ENCODE assay signal across 18 cellular contexts in the genomic region with DNA sequence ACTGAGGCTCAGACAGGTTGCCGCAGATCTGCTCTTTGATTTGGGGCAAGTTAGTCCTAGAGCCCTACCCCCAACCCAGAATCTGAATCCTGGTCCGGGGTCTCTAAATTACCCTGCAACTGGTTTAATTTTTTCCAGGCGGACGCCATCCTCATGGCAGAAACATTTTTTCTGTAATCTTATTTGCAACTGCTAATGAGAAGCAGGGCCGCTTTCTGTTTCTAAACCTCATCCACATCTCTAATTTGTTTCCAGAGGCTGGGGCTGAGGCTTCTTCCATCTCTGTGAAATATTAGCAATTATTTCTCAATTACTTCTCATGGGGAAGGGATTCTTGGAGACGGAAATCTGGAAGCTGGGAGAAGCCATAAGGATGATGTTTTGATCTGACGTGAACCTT.
A peak's percentile ranks its signal among the peaks of the same experiment; 100 is the strongest.
DNase-seq lines count a peak whose midpoint lies in the region; ATAC-seq and TF ChIP-seq lines count a peak whose summit lies in the region.
"Had no signal": no experiment of that assay in that cellular context is flagged by ENCODE, and none has a peak within 500 bp of the region (broad histone marks: within the 10 kb centered on the region; RNA-seq: fewer than 3 reads in every experiment).

No MANE protein-coding gene starts in this region.

- no peak for ATAC-seq in foreskin keratinocyte

- intact Hi-C loops in esophagus muscularis mucosa (cut with DNase I): no loop called here

- H3K27me3 ChIP-seq in esophagus muscularis mucosa (no peaks in the 10 kb centered on the region), stomach smooth muscle (ENCODE audit: control insufficient read depth in 1 of 2, insufficient read depth in 2 of 2, low read length in 2 of 2) (no peaks in the 10 kb centered on the region), foreskin keratinocyte (peaks cover 5% of the 10 kb centered on the region)
- H3K27me3 ChIP-seq: MG63 had no signal

- H3K36me3 Mint-ChIP-seq in nephron progenitor cell (ENCODE audit: low read depth): no peaks in the 10 kb centered on the region

- H3K4me3 ChIP-seq in esophagus muscularis mucosa: no peak overlapping the region
- H3K4me3 ChIP-seq in stomach smooth muscle (ENCODE audit: low read length in 2 of 2): no peak overlapping the region
- H3K4me3 ChIP-seq: MG63, PC-9 had no signal

- H3K4me1 ChIP-seq in esophagus muscularis mucosa (peaks cover 0 to 40% (median 33%) of the 10 kb centered on the region in 4 donors), stomach smooth muscle (ENCODE audit: control insufficient read depth, insufficient read depth, low read length) (peaks cover 44% of the 10 kb centered on the region), foreskin keratinocyte (no peaks in the 10 kb centered on the region)

- no peak for TF ChIP-seq EP300 in esophagus muscularis mucosa (IDR thresholded peaks at IDR 0.05)

- no peak for TF ChIP-seq POLR2A in esophagus muscularis mucosa (IDR thresholded peaks at IDR 0.05; ENCODE audit: low read depth)

- no peak overlapping the region for H3K4me3 Mint-ChIP-seq in nephron progenitor cell

- WGBS in esophagus muscularis mucosa: 65% methylated on average over 7 of the region's 7 CpGs

- peaks cover 9% of the 10 kb centered on the region for H3K9me3 Mint-ChIP-seq in nephron progenitor cell

- no peaks in the 10 kb centered on the region for H3K36me3 ChIP-seq in esophagus muscularis mucosa
- H3K36me3 ChIP-seq in stomach smooth muscle (ENCODE audit: control insufficient read depth in 2 of 2, insufficient read depth in 2 of 2, low read length in 2 of 2): no peaks in the 10 kb centered on the region

- H3K9ac ChIP-seq in stomach smooth muscle (ENCODE audit: low read length in 2 of 2): peak overlapping the region in 1 of 2 donors; percentile 21

- H3K9me3 ChIP-seq in esophagus muscularis mucosa (no peaks in the 10 kb centered on the region), stomach smooth muscle (ENCODE audit: control insufficient read depth in 2 of 2, low read length in 2 of 2) (no peaks in the 10 kb centered on the region)
- H3K9me3 ChIP-seq: MG63 had no signal

- peak; percentile 81 for DNase-seq in SK-N-DZ (ENCODE audit: low spot score)
- DNase-seq in esophagus muscularis mucosa (ENCODE audit: extremely low spot score): no peak
- no peak for DNase-seq in nephron progenitor cell
- no peak for DNase-seq in foreskin keratinocyte
- no peak for DNase-seq in RPMI8226
- no peak for DNase-seq in NCI-H345 treated with DMSO at 0.1 percent for 48 hours (lab: John Stamatoyannopoulos, UW; ENCODE audit: unreplicated experiment)
- DNase-seq: AML-193, COR-L47, HCEC 1CT, IMR-90, Karpas-422, MG63, NCI-H1092, NCI-H146, NCI-H2081, NCI-H510A treated with DMSO at 0.1 percent for 48 hours, PC-9 had no signal

- H3K27ac Mint-ChIP-seq in nephron progenitor cell: peak overlapping the region; percentile 17

- no peak for TF ChIP-seq CTCF in esophagus muscularis mucosa (IDR thresholded peaks at IDR 0.05)
- TF ChIP-seq CTCF in nephron progenitor cell (IDR thresholded peaks at IDR 0.05): no peak
- TF ChIP-seq CTCF in foreskin keratinocyte (conservative IDR thresholded peaks at IDR 0.05): no peak

- H3K27ac ChIP-seq in esophagus muscularis mucosa (replicated peaks in 1 of 4) (peak overlapping the region; percentile 58 to 83 (median 64)), stomach smooth muscle (ENCODE audit: low read length) (peak overlapping the region; percentile 58), foreskin keratinocyte (no peak overlapping the region)
- H3K27ac ChIP-seq: PC-9 had no signal

- peaks cover 53% of the 10 kb centered on the region for H3K4me1 Mint-ChIP-seq in nephron progenitor cell

- peaks cover 4% of the 10 kb centered on the region for H3K27me3 Mint-ChIP-seq in nephron progenitor cell (ENCODE audit: low read depth, poor library complexity)
